ENCODE assay signal across 8 cellular contexts in genomic region chr17:42193216-42194132, GRCh38. TPM values are rescaled to one million over a fixed set of nuclear protein-coding genes. Genes with fewer than 3 reads are reported as not detected.
DNase-seq lines count a peak whose midpoint lies in the region; ATAC-seq and TF ChIP-seq lines count a peak whose summit lies in the region.

No MANE protein-coding gene starts in this region.

- no peaks in the 10 kb centered on the region for H3K27me3 Mint-ChIP-seq in activated CD4-positive, alpha-beta T cell treated with anti-CD3 and anti-CD28 coated beads for 36 hours

- no peak for DNase-seq in activated CD4-positive, alpha-beta T cell treated with anti-CD3 and anti-CD28 coated beads for 36 hours
- no peak for DNase-seq in activated CD4-positive, alpha-beta T cell treated with anti-CD3 and anti-CD28 coated beads for 48 hours
- DNase-seq in right lobe of liver (no peak), tibial nerve (ENCODE audit: low spot score in 2 of 2) (no peak), T-helper 9 cell (no peak), GM13977 (ENCODE audit: low spot score) (no peak)

- H3K4me1 ChIP-seq in right lobe of liver (peaks cover 0 to 13% (median 2%) of the 10 kb centered on the region in 4 donors), tibial nerve (peaks cover 0 to 23% (median 12%) of the 10 kb centered on the region in 4 donors)

- H3K27ac ChIP-seq in angular gyrus (ENCODE audit: low read depth, low read length) (peak overlapping the region; percentile 65), right lobe of liver (peak overlapping the region; percentile 62 to 81 (median 77)), tibial nerve (peak overlapping the region in 3 of 4 donors; percentile 85 to 86 (median 86))

- ATAC-seq in activated CD4-positive, alpha-beta T cell treated with anti-CD3 and anti-CD28 coated beads for 36 hours = peak; percentile 42
- ATAC-seq in right lobe of liver (peak in 3 of 4 donors; percentile 5 to 21 (median 11)), HG03039 (IDR thresholded peaks at IDR 0.05; ENCODE audit: unreplicated experiment) (no peak)

- no peaks in the 10 kb centered on the region for H3K9me3 ChIP-seq in right lobe of liver
- no peaks in the 10 kb centered on the region for H3K9me3 ChIP-seq in tibial nerve

- H3K9me3 Mint-ChIP-seq in activated CD4-positive, alpha-beta T cell treated with anti-CD3 and anti-CD28 coated beads for 36 hours (ENCODE audit: low read depth) = no peaks in the 10 kb centered on the region

- TF ChIP-seq CTCF in right lobe of liver (IDR thresholded peaks at IDR 0.05) (no peak), tibial nerve (IDR thresholded peaks at IDR 0.05) (no peak), GM13977 (IDR thresholded peaks at IDR 0.05; ENCODE audit: extremely low read depth, insufficient read depth, missing control alignments) (no peak)

- WGBS in right lobe of liver (ENCODE audit: insufficient coverage, low coverage, low lambda C conversion rate, missing lambda C conversion rate) = 42% methylated on average over 8 of the region's 15 CpGs
- 54 to 58% methylated on average over 12 to 13 of the region's 15 CpGs for WGBS in tibial nerve, 2 donors

- no peaks in the 10 kb centered on the region for H3K36me3 Mint-ChIP-seq in activated CD4-positive, alpha-beta T cell treated with anti-CD3 and anti-CD28 coated beads for 36 hours (ENCODE audit: low read depth)

- intact Hi-C loops in activated CD4-positive, alpha-beta T cell treated with anti-CD3 and anti-CD28 coated beads for 36 hours (cut with DNase I, micrococcal nuclease) = loop anchor here (1.0 kb wide), 2 partner anchors 9 to 38 kb away; no protein-coding TSS in a partner anchor
- intact Hi-C loops in right lobe of liver (cut with DNase I) = no loop called here

- H3K27ac Mint-ChIP-seq in activated CD4-positive, alpha-beta T cell treated with anti-CD3 and anti-CD28 coated beads for 36 hours = peak overlapping the region; percentile 94

- in situ Hi-C loops in GM13977 (cut with MboI; ENCODE audit: low pct_unique_long_range_greater_than_20kb, low sequenced_read_pairs, unreplicated experiment) = no loop called here

- POLR2A ChIA-PET in activated CD4-positive, alpha-beta T cell treated with anti-CD3 and anti-CD28 coated beads for 36 hours (lab: Charles Lee) = interaction anchor here (0.5 to 1.4 kb wide), 4 partner anchors 10 to 196 kb away, joined by 3 to 11 read pairs (median 6); partner anchors contain the start of gene STAT3

- no peaks in the 10 kb centered on the region for H3K27me3 ChIP-seq in right lobe of liver
- no peaks in the 10 kb centered on the region for H3K27me3 ChIP-seq in tibial nerve

- TF ChIP-seq POLR2A in right lobe of liver (IDR thresholded peaks at IDR 0.05) (no peak), tibial nerve (IDR thresholded peaks at IDR 0.05) (no peak)

- H3K36me3 ChIP-seq in right lobe of liver = no peaks in the 10 kb centered on the region
- peaks cover 0 to 33% (median 0%) of the 10 kb centered on the region in 3 donors for H3K36me3 ChIP-seq in tibial nerve

- H3K4me3 Mint-ChIP-seq in activated CD4-positive, alpha-beta T cell treated with anti-CD3 and anti-CD28 coated beads for 36 hours = peak overlapping the region; percentile 91

- H3K4me3 ChIP-seq in right lobe of liver = peak overlapping the region; percentile 58 to 82 (median 75)
- peak overlapping the region; percentile 49 to 70 (median 64) for H3K4me3 ChIP-seq in tibial nerve

- TF ChIP-seq EP300 in tibial nerve (IDR thresholded peaks at IDR 0.05) = no peak

- CTCF ChIA-PET in activated CD4-positive, alpha-beta T cell treated with anti-CD3 and anti-CD28 coated beads for 36 hours (lab: Charles Lee) = interaction anchor here (0.6 to 3.5 kb wide), 15 partner anchors 9 to 373 kb away, joined by 3 to 17 read pairs (median 4); partner anchors contain the start of genes HCRT, KCNH4 and NKIRAS2

- peaks cover 15% of the 10 kb centered on the region for H3K4me1 Mint-ChIP-seq in activated CD4-positive, alpha-beta T cell treated with anti-CD3 and anti-CD28 coated beads for 36 hours

RNA-seq across cellular contexts. Expression of gene GHDC, which starts 0.8 kb away (rescaled TPM):
- 10 to 100 TPM; 11.3 to 15.5 TPM for total RNA-seq in activated CD4-positive, alpha-beta T cell treated with anti-CD3 and anti-CD28 coated beads for 36 hours
- 10 to 100 TPM in 5 of 6 experiments, 1 to 10 TPM in 1; 8.8 to 23.9 (median 12.8) TPM for total RNA-seq in right lobe of liver
- 10 to 100 TPM; 36.4 to 77.9 (median 40.7) TPM for total RNA-seq in tibial nerve

RNA-seq across cellular contexts. Expression of gene HCRT, which starts 8.2 kb away (rescaled TPM):
- total RNA-seq in activated CD4-positive, alpha-beta T cell treated with anti-CD3 and anti-CD28 coated beads for 36 hours = not detected
- total RNA-seq in right lobe of liver (not detected), tibial nerve (not detected)

RNA-seq across cellular contexts. Expression of gene KCNH4, which starts 12.5 kb away (rescaled TPM):
- under 1 TPM; 0.43 to 0.53 TPM for total RNA-seq in activated CD4-positive, alpha-beta T cell treated with anti-CD3 and anti-CD28 coated beads for 36 hours
- total RNA-seq in right lobe of liver (under 1 TPM in 1 of 6 experiments, not detected in 5; 0.11 TPM), tibial nerve (under 1 TPM in 1 of 4 donors, not detected in 3; 0.30 TPM)

RNA-seq across cellular contexts. Expression of gene RAB5C, which starts 38.7 kb away (rescaled TPM):
- total RNA-seq in activated CD4-positive, alpha-beta T cell treated with anti-CD3 and anti-CD28 coated beads for 36 hours = 10 to 100 TPM; 32.0 to 47.3 TPM
- total RNA-seq in right lobe of liver (100 to 1,000 TPM in 1 of 6 experiments, 10 to 100 TPM in 5; 54.0 to 108 (median 65.3) TPM), tibial nerve (100 to 1,000 TPM in 3 of 4 donors, 10 to 100 TPM in 1; 94.8 to 137 (median 117) TPM)

Comparison
In these comparisons a context has a peak if more than half of its experiments do, and no peak if none do; other contexts are left out.
1. intact Hi-C loops: an anchor here in activated CD4-positive, alpha-beta T cell treated with anti-CD3 and anti-CD28 coated beads for 36 hours (1.0 kb wide); none called in right lobe of liver.